ENCODE assay signal across 24 cellular contexts in the genomic region with DNA sequence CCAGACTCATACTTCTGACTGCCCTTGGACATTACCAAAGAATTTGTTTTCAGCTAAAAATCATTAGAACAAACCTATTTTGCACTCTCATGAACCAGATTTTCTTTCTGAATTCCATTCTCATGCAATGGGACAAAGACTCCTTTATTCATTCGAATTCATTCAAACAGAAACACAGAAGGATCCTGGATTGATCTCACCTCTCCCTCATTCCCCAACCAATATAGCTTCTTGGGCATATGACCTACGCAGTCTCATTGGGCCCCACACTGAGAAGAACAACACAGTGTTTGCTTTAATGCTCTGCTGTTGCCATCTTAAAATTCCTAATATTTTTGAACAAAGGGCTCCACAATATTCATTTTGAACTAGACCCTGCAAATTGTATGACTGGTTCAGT.
DNase-seq lines count a peak whose midpoint lies in the region; ATAC-seq, FAIRE-seq and TF ChIP-seq lines count a peak whose summit lies in the region.
"Had no signal": no experiment of that assay in that cellular context is flagged by ENCODE, and none has a peak within 500 bp of the region (broad histone marks: within the 10 kb centered on the region; RNA-seq: fewer than 3 reads in every experiment).

No MANE protein-coding gene starts in this region.

- no peak overlapping the region for H3K4me3 Mint-ChIP-seq in brain
- H3K4me3 Mint-ChIP-seq in progenitor cell of endocrine pancreas (ENCODE audit: low read depth) = no peak overlapping the region
- H3K4me3 Mint-ChIP-seq: B cell; CD4-positive, CD25-positive, alpha-beta regulatory T cell; CD8-positive, alpha-beta T cell; HFFc6 had no signal

- H2AFZ ChIP-seq in HepG2 (ENCODE audit: low read length) = no peak overlapping the region
- H2AFZ ChIP-seq: GM23248 had no signal

- H3K4me3 ChIP-seq in HepG2 (replicated peaks in 1 of 3; ENCODE audit: insufficient read depth in 1 of 3, low read depth in 2 of 3, low read length in 3 of 3) (no peak overlapping the region), right lobe of liver (no peak overlapping the region)
- H3K4me3 ChIP-seq: BLaER1, GM12878, GM23248, HAP-1 had no signal

- TF ChIP-seq EP300 in HepG2 (IDR thresholded peaks at IDR 0.05; ENCODE audit: low read depth in 2 of 2, low read length in 2 of 2) (no peak), HepG2 (CRISPR knock-in tag; IDR thresholded peaks at IDR 0.05; ENCODE audit: borderline replicate concordance) (no peak)

- no peaks in the 10 kb centered on the region for H3K79me2 ChIP-seq in HepG2 (ENCODE audit: insufficient read depth, low read length)

- peak overlapping the region in 3 of 5 experiments; percentile 8 to 46 (median 38) for H3K27ac Mint-ChIP-seq in brain
- H3K27ac Mint-ChIP-seq in progenitor cell of endocrine pancreas = peak overlapping the region; percentile 88
- H3K27ac Mint-ChIP-seq: B cell; CD4-positive, CD25-positive, alpha-beta regulatory T cell; CD8-positive, alpha-beta T cell; HFFc6 had no signal

- peak; percentile 16 for DNase-seq in HepG2 (ENCODE audit: low spot score)
- DNase-seq in right lobe of liver = no peak
- DNase-seq in progenitor cell of endocrine pancreas (ENCODE audit: low spot score, unreplicated experiment) = no peak
- no peak for DNase-seq in NCI-H345 (lab: John Stamatoyannopoulos, UW)
- DNase-seq in H4 (ENCODE audit: low spot score) = no peak
- DNase-seq in DMS79 (lab: John Stamatoyannopoulos, UW) = no peak
- DNase-seq: Caco-2; CD4-positive, CD25-positive, alpha-beta regulatory T cell; CD8-positive, alpha-beta T cell; DMS153; EL; GDM1; GM23248; HFFc6 had no signal

- H3K4me2 ChIP-seq in HepG2 (ENCODE audit: low read depth, low read length) = no peak overlapping the region
- H3K4me2 ChIP-seq: BLaER1 had no signal

- 23% methylated on average over 2 of the region's 2 CpGs for WGBS in HepG2 (ENCODE audit: low lambda C conversion rate)
- 68% methylated on average over 2 of the region's 2 CpGs for WGBS in right lobe of liver (ENCODE audit: insufficient coverage, low coverage, low lambda C conversion rate, missing lambda C conversion rate)

- H3K9me3 ChIP-seq in HepG2 (ENCODE audit: low read length) (no peaks in the 10 kb centered on the region), right lobe of liver (no peaks in the 10 kb centered on the region)
- H3K9me3 ChIP-seq: BLaER1, Caco-2, HAP-1 had no signal

- H3K36me3 Mint-ChIP-seq in brain = no peaks in the 10 kb centered on the region
- no peaks in the 10 kb centered on the region for H3K36me3 Mint-ChIP-seq in progenitor cell of endocrine pancreas (ENCODE audit: insufficient read depth)
- H3K36me3 Mint-ChIP-seq: CD4-positive, CD25-positive, alpha-beta regulatory T cell; CD8-positive, alpha-beta T cell had no signal

- H3K27me3 ChIP-seq in HepG2 (ENCODE audit: control insufficient read depth in 1 of 2, insufficient read depth in 2 of 2, low read length in 2 of 2) (no peaks in the 10 kb centered on the region), right lobe of liver (no peaks in the 10 kb centered on the region)
- H3K27me3 ChIP-seq: BLaER1 had no signal

- BruUV-seq in HepG2 (replicated peaks; lab: Mats Ljungman, UMichigan) = no TSS peak

- H3K9me3 Mint-ChIP-seq in brain (no peaks in the 10 kb centered on the region), progenitor cell of endocrine pancreas (ENCODE audit: low read depth) (no peaks in the 10 kb centered on the region)
- H3K9me3 Mint-ChIP-seq: CD8-positive, alpha-beta T cell had no signal

- H3K36me3 ChIP-seq in HepG2 (replicated peaks in 1 of 2; ENCODE audit: control insufficient read depth in 1 of 2, insufficient read depth in 2 of 2, low read length in 2 of 2) (no peaks in the 10 kb centered on the region), right lobe of liver (no peaks in the 10 kb centered on the region)
- H3K36me3 ChIP-seq: BLaER1, HAP-1 had no signal

- TF ChIP-seq RAD21 in HepG2 (CRISPR knock-in tag; IDR thresholded peaks at IDR 0.05) = no peak

- no peak for FAIRE-seq in HepG2 (lab: Jason Lieb, UNC)
- FAIRE-seq: A204.1, GM12878, GM19239, H54 had no signal

- H3K4me1 ChIP-seq in HepG2 (ENCODE audit: insufficient read depth, low read length) (peaks cover 9% of the 10 kb centered on the region; the same call in 1 of the 2 replicates), right lobe of liver (no peaks in the 10 kb centered on the region)
- H3K4me1 ChIP-seq: BLaER1, HAP-1 had no signal

- H3K27ac ChIP-seq in HepG2 (ENCODE audit: extremely low read length, insufficient read depth, low read length) (no peak overlapping the region), right lobe of liver (no peak overlapping the region)
- H3K27ac ChIP-seq: 22Rv1, BLaER1, C4-2B, GM23248 had no signal

- H3K4me1 Mint-ChIP-seq in brain (peaks cover 29% of the 10 kb centered on the region), progenitor cell of endocrine pancreas (ENCODE audit: low read depth) (peaks cover 35% of the 10 kb centered on the region)
- H3K4me1 Mint-ChIP-seq: B cell; CD4-positive, CD25-positive, alpha-beta regulatory T cell had no signal

- H3K27me3 Mint-ChIP-seq in brain (no peaks in the 10 kb centered on the region), progenitor cell of endocrine pancreas (no peaks in the 10 kb centered on the region)
- H3K27me3 Mint-ChIP-seq: B cell had no signal

- intact Hi-C loops in HepG2 (cut with micrococcal nuclease; ENCODE audit: unreplicated experiment) = no loop called here
- intact Hi-C loops in right lobe of liver (cut with DNase I) = no loop called here

- CTCF ChIA-PET in HepG2 (lab: Yijun Ruan, JAX; ENCODE audit: low intra/inter-chr PET ratio, low total read pairs) = no interaction called here

- no peaks in the 10 kb centered on the region for H4K20me1 ChIP-seq in HepG2 (ENCODE audit: insufficient read depth, low read length)
- H4K20me1 ChIP-seq: BLaER1 had no signal

- H3K9ac ChIP-seq in HepG2 (ENCODE audit: insufficient read depth, low read depth, low read length) = no peak overlapping the region
- H3K9ac ChIP-seq: BLaER1, GM23248 had no signal

- in situ Hi-C loops in HepG2 (cut with HindIII; ENCODE audit: extremely low pct_ligation_motif_present, low pct_unique_long_range_greater_than_20kb) = no loop called here

- ATAC-seq in HepG2 (no peak), right lobe of liver (no peak)
- ATAC-seq: CD8-positive, alpha-beta T cell; GM12878 had no signal

- no peak for TF ChIP-seq CTCF in HepG2 (CRISPR knock-in tag; IDR thresholded peaks at IDR 0.05)
- TF ChIP-seq CTCF in right lobe of liver (IDR thresholded peaks at IDR 0.05) = no peak
- no peak for TF ChIP-seq CTCF in brain (conservative IDR thresholded peaks at IDR 0.05)
- no peak for TF ChIP-seq CTCF in progenitor cell of endocrine pancreas (IDR thresholded peaks at IDR 0.05; ENCODE audit: unreplicated experiment)

- TF ChIP-seq POLR2A in HepG2 (IDR thresholded peaks at IDR 0.05; ENCODE audit: insufficient read depth in 1 of 2, low read depth in 2 of 2, low read length in 2 of 2) (no peak), right lobe of liver (IDR thresholded peaks at IDR 0.05) (no peak)

- POLR2A ChIA-PET in HepG2 (lab: Yijun Ruan, JAX) = no interaction called here

TF ChIP-seq in HepG2, 621 proteins besides CTCF, POLR2A, EP300 and RAD21:
- TF ChIP-seq ZGPAT (CRISPR knock-in tag; IDR thresholded peaks at IDR 0.05) (no peak), NCOR1 (IDR thresholded peaks at IDR 0.05; ENCODE audit: borderline replicate concordance, low read length) (no peak), SRSF4 (IDR thresholded peaks at IDR 0.05; ENCODE audit: low read depth, low read length, poor library complexity, severe bottlenecking) (no peak), REPIN1 (CRISPR knock-in tag; IDR thresholded peaks at IDR 0.05; ENCODE audit: borderline replicate concordance, low read depth) (no peak)
- TF ChIP-seq, protein P1, sequence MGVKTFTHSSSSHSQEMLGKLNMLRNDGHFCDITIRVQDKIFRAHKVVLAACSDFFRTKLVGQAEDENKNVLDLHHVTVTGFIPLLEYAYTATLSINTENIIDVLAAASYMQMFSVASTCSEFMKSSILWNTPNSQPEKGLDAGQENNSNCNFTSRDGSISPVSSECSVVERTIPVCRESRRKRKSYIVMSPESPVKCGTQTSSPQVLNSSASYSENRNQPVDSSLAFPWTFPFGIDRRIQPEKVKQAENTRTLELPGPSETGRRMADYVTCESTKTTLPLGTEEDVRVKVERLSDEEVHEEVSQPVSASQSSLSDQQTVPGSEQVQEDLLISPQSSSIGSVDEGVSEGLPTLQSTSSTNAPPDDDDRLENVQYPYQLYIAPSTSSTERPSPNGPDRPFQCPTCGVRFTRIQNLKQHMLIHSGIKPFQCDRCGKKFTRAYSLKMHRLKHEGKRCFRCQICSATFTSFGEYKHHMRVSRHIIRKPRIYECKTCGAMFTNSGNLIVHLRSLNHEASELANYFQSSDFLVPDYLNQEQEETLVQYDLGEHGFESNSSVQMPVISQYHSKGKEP (CRISPR knock-in tag; IDR thresholded peaks at IDR 0.05) = no peak
